Comparison of ENCODE assay signal across 2 cellular contexts in genomic region chr19:45650722-45651121, GRCh38.
TF ChIP-seq lines count a peak whose summit lies in the region.

No MANE protein-coding gene starts in this region.

TF ChIP-seq in HEK293, 187 proteins besides CTCF, POLR2A, EP300 and RAD21:
- TF ChIP-seq OSR2 (tag by site-specific recombination; IDR thresholded peaks at IDR 0.05) (no peak), SP2 (tag by site-specific recombination; IDR thresholded peaks at IDR 0.05) (no peak), ZNF623 (tag by site-specific recombination; IDR thresholded peaks at IDR 0.05) (peak; percentile 80), ZSCAN16 (tag by site-specific recombination; IDR thresholded peaks at IDR 0.05) (no peak), ZBTB11 (tag by site-specific recombination; conservative IDR thresholded peaks at IDR 0.05; ENCODE audit: low read depth) (no peak)

TF ChIP-seq in K562, 482 proteins besides CTCF, POLR2A, EP300 and RAD21:
- TF ChIP-seq, protein P1, sequence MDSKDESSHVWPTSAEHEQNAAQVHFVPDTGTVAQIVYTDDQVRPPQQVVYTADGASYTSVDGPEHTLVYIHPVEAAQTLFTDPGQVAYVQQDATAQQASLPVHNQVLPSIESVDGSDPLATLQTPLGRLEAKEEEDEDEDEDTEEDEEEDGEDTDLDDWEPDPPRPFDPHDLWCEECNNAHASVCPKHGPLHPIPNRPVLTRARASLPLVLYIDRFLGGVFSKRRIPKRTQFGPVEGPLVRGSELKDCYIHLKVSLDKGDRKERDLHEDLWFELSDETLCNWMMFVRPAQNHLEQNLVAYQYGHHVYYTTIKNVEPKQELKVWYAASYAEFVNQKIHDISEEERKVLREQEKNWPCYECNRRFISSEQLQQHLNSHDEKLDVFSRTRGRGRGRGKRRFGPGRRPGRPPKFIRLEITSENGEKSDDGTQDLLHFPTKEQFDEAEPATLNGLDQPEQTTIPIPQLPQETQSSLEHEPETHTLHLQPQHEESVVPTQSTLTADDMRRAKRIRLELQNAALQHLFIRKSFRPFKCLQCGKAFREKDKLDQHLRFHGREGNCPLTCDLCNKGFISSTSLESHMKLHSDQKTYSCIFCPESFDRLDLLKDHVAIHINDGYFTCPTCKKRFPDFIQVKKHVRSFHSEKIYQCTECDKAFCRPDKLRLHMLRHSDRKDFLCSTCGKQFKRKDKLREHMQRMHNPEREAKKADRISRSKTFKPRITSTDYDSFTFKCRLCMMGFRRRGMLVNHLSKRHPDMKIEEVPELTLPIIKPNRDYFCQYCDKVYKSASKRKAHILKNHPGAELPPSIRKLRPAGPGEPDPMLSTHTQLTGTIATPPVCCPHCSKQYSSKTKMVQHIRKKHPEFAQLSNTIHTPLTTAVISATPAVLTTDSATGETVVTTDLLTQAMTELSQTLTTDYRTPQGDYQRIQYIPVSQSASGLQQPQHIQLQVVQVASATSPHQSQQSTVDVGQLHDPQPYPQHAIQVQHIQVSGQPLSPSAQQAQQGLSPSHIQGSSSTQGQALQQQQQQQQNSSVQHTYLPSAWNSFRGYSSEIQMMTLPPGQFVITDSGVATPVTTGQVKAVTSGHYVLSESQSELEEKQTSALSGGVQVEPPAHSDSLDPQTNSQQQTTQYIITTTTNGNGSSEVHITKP (IDR thresholded peaks at IDR 0.05; ENCODE audit: partially characterized antibody), result peak; percentile 61
- TF ChIP-seq ZNF717 (CRISPR knock-in tag; IDR thresholded peaks at IDR 0.05) (no peak), ATF1 (CRISPR knock-in tag; IDR thresholded peaks at IDR 0.05) (no peak), ATF1 (tag; IDR thresholded peaks at IDR 0.05) (peak; percentile 14; the same call in 1 of the 2 replicates), ZKSCAN3 (CRISPR knock-in tag; IDR thresholded peaks at IDR 0.05) (no peak), VEZF1 (CRISPR knock-in tag; IDR thresholded peaks at IDR 0.05) (peak; percentile 44; the same call in 1 of the 2 replicates), TAF9B (IDR thresholded peaks at IDR 0.05; ENCODE audit: partially characterized antibody) (no peak), PCBP1 (IDR thresholded peaks at IDR 0.05; ENCODE audit: low read depth, low read length, poor library complexity, severe bottlenecking) (no peak), DPF2 (IDR thresholded peaks at IDR 0.05) (0 out of 2 replicates have a peak, but pooled peaks have one; percentile 15), ZNF384 (IDR thresholded peaks at IDR 0.05; ENCODE audit: low read depth, low read length) (no peak), HDAC8 (tag; IDR thresholded peaks at IDR 0.05) (no peak), TEAD1 (CRISPR knock-in tag; IDR thresholded peaks at IDR 0.05) (no peak), KAT2B (IDR thresholded peaks at IDR 0.05; ENCODE audit: low read depth, low read length) (no peak), RBM25 (IDR thresholded peaks at IDR 0.05; ENCODE audit: low read depth, low read length, severe bottlenecking) (peak; percentile 5)
- TF ChIP-seq, protein P2, sequence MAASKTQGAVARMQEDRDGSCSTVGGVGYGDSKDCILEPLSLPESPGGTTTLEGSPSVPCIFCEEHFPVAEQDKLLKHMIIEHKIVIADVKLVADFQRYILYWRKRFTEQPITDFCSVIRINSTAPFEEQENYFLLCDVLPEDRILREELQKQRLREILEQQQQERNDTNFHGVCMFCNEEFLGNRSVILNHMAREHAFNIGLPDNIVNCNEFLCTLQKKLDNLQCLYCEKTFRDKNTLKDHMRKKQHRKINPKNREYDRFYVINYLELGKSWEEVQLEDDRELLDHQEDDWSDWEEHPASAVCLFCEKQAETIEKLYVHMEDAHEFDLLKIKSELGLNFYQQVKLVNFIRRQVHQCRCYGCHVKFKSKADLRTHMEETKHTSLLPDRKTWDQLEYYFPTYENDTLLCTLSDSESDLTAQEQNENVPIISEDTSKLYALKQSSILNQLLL (CRISPR knock-in tag; IDR thresholded peaks at IDR 0.05; ENCODE audit: borderline replicate concordance), result no peak
